13 cellular contexts compared by ENCODE assay signal in the genomic region with DNA sequence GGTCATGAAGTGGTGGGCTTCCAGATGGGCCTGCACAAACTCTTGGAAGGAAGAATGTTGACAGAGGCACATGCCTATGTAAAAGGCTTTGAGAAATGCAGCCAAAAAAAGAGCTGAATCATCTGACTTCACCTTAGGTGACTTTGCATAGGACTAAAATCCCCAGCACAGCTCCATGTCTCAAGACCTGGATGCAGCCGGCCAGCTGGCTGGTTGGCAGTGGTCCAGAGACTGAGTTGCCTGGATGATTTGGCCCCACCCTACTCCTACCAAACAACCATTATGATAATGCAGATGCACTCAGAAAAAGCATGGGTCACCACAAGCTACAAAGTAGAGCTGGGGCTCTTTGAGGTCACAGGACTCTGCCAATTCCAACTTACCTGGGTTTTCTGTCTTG.
DNase-seq lines count a peak whose midpoint lies in the region; ATAC-seq and TF ChIP-seq lines count a peak whose summit lies in the region.
"Had no signal": no experiment of that assay in that cellular context is flagged by ENCODE, and none has a peak within 500 bp of the region (broad histone marks: within the 10 kb centered on the region; RNA-seq: fewer than 3 reads in every experiment).

No MANE protein-coding gene starts in this region.

- TF ChIP-seq CTCF in psoas muscle (IDR thresholded peaks at IDR 0.05) (no peak), ascending aorta (IDR thresholded peaks at IDR 0.05) (no peak)

- peak; percentile 74 for ATAC-seq in esophagus mucosa
- ATAC-seq in psoas muscle: peak in 2 of 4 donors; percentile 25 to 58
- no peak for ATAC-seq in stimulated activated naive CD8-positive, alpha-beta T cell treated with anti-CD3 and anti-CD28 coated beads, Interleukin-15, Interleukin-2, amounts not matched to agents 100 U/mL and 50 U/mL, for 24 hours
- ATAC-seq: activated CD4-positive, CD25-positive, alpha-beta regulatory T cell treated with anti-CD3 and anti-CD28 coated beads, Interleukin-2, amount 50 U/mL, for 24 hours; SK-N-SH treated with all-trans-retinoic acid at 6 μM for 48 hours had no signal

- 13 to 24% (median 15%) methylated on average over 1 of the region's 1 CpG for WGBS in psoas muscle, 3 donors

- H3K27me3 ChIP-seq in psoas muscle (ENCODE audit: insufficient read depth in 3 of 3, low read length in 2 of 3) (no peaks in the 10 kb centered on the region), ascending aorta (no peaks in the 10 kb centered on the region)

- peak; percentile 11 for DNase-seq in GM03348 (ENCODE audit: low spot score)
- peak; percentile 0 for DNase-seq in NCI-H524 treated with DMSO at 0.1 percent for 48 hours (lab: John Stamatoyannopoulos, UW)
- DNase-seq in psoas muscle: peak; percentile 12 to 56
- no peak for DNase-seq in activated naive CD4-positive, alpha-beta T cell (lab: John Stamatoyannopoulos, UW)
- no peak for DNase-seq in ascending aorta (ENCODE audit: low spot score in 2 of 2)
- no peak for DNase-seq in stimulated activated naive CD8-positive, alpha-beta T cell treated with anti-CD3 and anti-CD28 coated beads, Interleukin-15, Interleukin-2, amounts not matched to agents 100 U/mL and 50 U/mL, for 24 hours
- DNase-seq in NCI-H146 (lab: John Stamatoyannopoulos, UW): no peak
- DNase-seq: central memory CD4-positive, alpha-beta T cell; kidney glomerular epithelial cell; NCI-H526 had no signal

- intact Hi-C loops in psoas muscle (cut with DNase I) (no loop called here), ascending aorta (cut with DNase I) (no loop called here)

- H3K36me3 ChIP-seq in psoas muscle (ENCODE audit: insufficient read depth in 1 of 2, low read depth in 1 of 2): no peaks in the 10 kb centered on the region
- H3K36me3 ChIP-seq in ascending aorta: no peaks in the 10 kb centered on the region

- no peak overlapping the region for H3K27ac ChIP-seq in psoas muscle
- H3K27ac ChIP-seq in ascending aorta: no peak overlapping the region

- no peak overlapping the region for H3K4me3 ChIP-seq in psoas muscle
- H3K4me3 ChIP-seq in ascending aorta: no peak overlapping the region

- H3K4me1 ChIP-seq in psoas muscle (no peaks in the 10 kb centered on the region), ascending aorta (no peaks in the 10 kb centered on the region)

- H3K9me3 ChIP-seq in psoas muscle (no peaks in the 10 kb centered on the region), ascending aorta (peaks cover 0 to 8% of the 10 kb centered on the region in 2 donors)

Comparison
In these comparisons a context has a peak if more than half of its experiments do, and no peak if none do; other contexts are left out.
1. DNase-seq: peak in GM03348 (single experiment), NCI-H524 treated with DMSO at 0.1 percent for 48 hours (single experiment) and psoas muscle (2 of 2); none in activated naive CD4-positive, alpha-beta T cell (0 of 4), ascending aorta (0 of 2), stimulated activated naive CD8-positive, alpha-beta T cell treated with anti-CD3 and anti-CD28 coated beads, Interleukin-15, Interleukin-2, amounts not matched to agents 100 U/mL and 50 U/mL, for 24 hours (single experiment) and NCI-H146 (single experiment).